ENCODE assay signal across 28 cellular contexts in genomic region chr2:220000586-220000985, GRCh38.
"Had no signal": no experiment of that assay in that cellular context is flagged by ENCODE, and none has a peak within 500 bp of the region (broad histone marks: within the 10 kb centered on the region; RNA-seq: fewer than 3 reads in every experiment).

No MANE protein-coding gene starts in this region.

- ATAC-seq: activated CD8-positive, alpha-beta T cell treated with anti-CD3 and anti-CD28 coated beads for 36 hours; activated T-cell treated with anti-CD3 and anti-CD28 coated beads, Interleukin-2, amount 50 U/mL, for 72 hours; activated T-helper 17 cell treated with anti-CD3 and anti-CD28 coated beads, Interleukin-2, amount 50 U/mL, for 72 hours; PC-3 had no signal

- H3K9ac ChIP-seq: SK-N-SH had no signal

- H3K27ac ChIP-seq: Peyer's patch had no signal

- H3K9me3 ChIP-seq: MG63, Peyer's patch, SJSA1, SK-N-SH had no signal

- H3K36me3 ChIP-seq: MG63, Peyer's patch, SJSA1 had no signal

- H3K4me1 ChIP-seq: Peyer's patch had no signal

- FAIRE-seq: TTC549 had no signal

- DNase-seq: activated CD4-positive, alpha-beta T cell treated with anti-CD3 and anti-CD28 coated beads, Interleukin-2, amount 10 ng/mL, durations not matched to agents 24 days and 14 days; activated CD4-positive, alpha-beta T cell treated with anti-CD3 and anti-CD28 coated beads, Interleukin-2, amount 50 U/mL, for 4 hours; activated CD8-positive, alpha-beta T cell treated with anti-CD3 and anti-CD28 coated beads for 36 hours; activated effector memory CD4-positive, alpha-beta T cell treated with anti-CD3 and anti-CD28 coated beads, Interleukin-2, amount 50 U/mL, for 16 hours; activated naive CD4-positive, alpha-beta T cell; activated naive CD4-positive, alpha-beta T cell treated with anti-CD3 and anti-CD28 coated beads, Interleukin-2, amount 50 U/mL, for 16 hours; activated naive CD8-positive, alpha-beta T cell treated with anti-CD3 and anti-CD28 coated beads for 36 hours; activated T-cell treated with anti-CD3 and anti-CD28 coated beads, Interleukin-2, amount 50 U/mL, for 1 hour; activated T-cell treated with anti-CD3 and anti-CD28 coated beads, Interleukin-2, amount 50 U/mL, for 72 hours; Kasumi-1; KG1; MG63; NCI-H1048; NCI-H1105 treated with DMSO at 0.1 percent for 48 hours; NCI-H1436; NCI-H1694; NCI-H1930; NCI-H2081 treated with DMSO at 0.1 percent for 48 hours; NCI-H345; NCI-H524 treated with DMSO at 0.1 percent for 48 hours; PC-3; Peyer's patch; RPMI8226; SHP77 treated with DMSO at 0.1 percent for 48 hours; SK-N-SH had no signal

- H3K4me3 ChIP-seq: MG63, Peyer's patch, SJSA1 had no signal

- H3K9me2 ChIP-seq: SK-N-SH had no signal

- H3K4me2 ChIP-seq: SK-N-SH had no signal

- H3K27me3 ChIP-seq: MG63, Peyer's patch, SJSA1 had no signal
